Comparison of ENCODE assay signal across 21 cellular contexts in the genomic region with DNA sequence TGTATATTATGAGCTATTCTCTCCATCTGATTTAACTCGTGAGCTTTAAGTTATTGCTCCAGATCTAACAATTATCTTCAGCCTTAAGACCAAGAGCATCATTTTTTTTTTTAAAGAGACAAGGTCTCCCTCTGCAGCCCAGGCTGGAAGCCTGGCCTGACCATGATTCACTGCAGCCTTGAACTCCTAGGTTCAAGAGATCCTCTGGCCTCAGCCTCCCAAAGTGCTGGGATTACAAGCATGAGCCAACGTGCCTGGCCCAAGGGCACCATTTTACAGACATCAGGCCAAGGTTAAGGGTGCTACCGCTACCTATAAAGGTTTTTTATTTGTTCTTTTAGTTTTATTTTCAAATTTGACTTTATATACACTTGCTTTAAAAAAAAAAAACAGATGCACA. TPM values are rescaled to one million over a fixed set of nuclear protein-coding genes. Genes with fewer than 3 reads are reported as not detected.
DNase-seq lines count a peak whose midpoint lies in the region; ATAC-seq and TF ChIP-seq lines count a peak whose summit lies in the region.
"Had no signal": no experiment of that assay in that cellular context is flagged by ENCODE, and none has a peak within 500 bp of the region (broad histone marks: within the 10 kb centered on the region; RNA-seq: fewer than 3 reads in every experiment).

No MANE protein-coding gene starts in this region.

- H3K27me3 Mint-ChIP-seq in CD4-positive, alpha-beta T cell = no peaks in the 10 kb centered on the region
- H3K27me3 Mint-ChIP-seq in T-helper 17 cell = no peaks in the 10 kb centered on the region
- H3K27me3 Mint-ChIP-seq: activated CD4-positive, alpha-beta memory T cell treated with anti-CD3 and anti-CD28 coated beads for 36 hours had no signal

- POLR2A ChIA-PET in CD4-positive, alpha-beta T cell (lab: Charles Lee) = interaction anchor here (0.6 to 1.5 kb wide), 6 partner anchors 10 to 606 kb away, joined by 3 to 4 read pairs (median 4); no protein-coding TSS in a partner anchor

- no peak for TF ChIP-seq CTCF in CD4-positive, alpha-beta T cell (IDR thresholded peaks at IDR 0.05)

- peaks cover 18% of the 10 kb centered on the region for H3K36me3 Mint-ChIP-seq in CD4-positive, alpha-beta T cell (ENCODE audit: low read depth)
- no peaks in the 10 kb centered on the region for H3K36me3 Mint-ChIP-seq in T-helper 17 cell (ENCODE audit: low read depth)
- H3K36me3 Mint-ChIP-seq: neural progenitor cell had no signal

- H3K27me3 ChIP-seq in CD4-positive, alpha-beta T cell (ENCODE audit: control insufficient read depth, insufficient read depth, low read length) = no peaks in the 10 kb centered on the region
- H3K27me3 ChIP-seq: cardiac muscle cell, neural progenitor cell, spleen, vagina had no signal

- ATAC-seq in CD4-positive, alpha-beta T cell (ENCODE audit: poor library complexity) = no peak
- ATAC-seq in T-helper 17 cell = no peak
- no peak for ATAC-seq in HG02870 (IDR thresholded peaks at IDR 0.05; ENCODE audit: unreplicated experiment)
- no peak for ATAC-seq in GM19452 (IDR thresholded peaks at IDR 0.05; ENCODE audit: unreplicated experiment)
- ATAC-seq: left lobe of liver had no signal

- no peak for DNase-seq in CD4-positive, alpha-beta T cell
- DNase-seq in HCEC 1CT = peak; percentile 19
- DNase-seq in T-helper 17 cell = no peak
- peak; percentile 7 for DNase-seq in fibroblast of gingiva (ENCODE audit: low read depth)
- DNase-seq in NCI-H146 treated with DMSO at 0.1 percent for 48 hours (lab: John Stamatoyannopoulos, UW; ENCODE audit: unreplicated experiment) = no peak
- no peak for DNase-seq in central memory CD4-positive, alpha-beta T cell
- DNase-seq: activated CD4-positive, alpha-beta memory T cell treated with anti-CD3 and anti-CD28 coated beads for 36 hours; activated T-cell treated with anti-CD3 and anti-CD28 coated beads, Interleukin-2, amount 50 U/mL, for 48 hours; NCI-H187 treated with DMSO at 0.1 percent for 48 hours; NCI-H446; Right ventricle myocardium superior; spleen; stimulated activated CD8-positive, alpha-beta memory T cell treated with anti-CD3 and anti-CD28 coated beads, Interleukin-4, amount 100 ng/mL, for 48 hours had no signal

- CTCF ChIA-PET in CD4-positive, alpha-beta T cell (lab: Charles Lee) = interaction anchor here (1.3 kb wide), 1 partner anchor 31 kb away, joined by 3 read pairs; no protein-coding TSS in a partner anchor

- H3K27ac Mint-ChIP-seq in CD4-positive, alpha-beta T cell = no peak overlapping the region
- H3K27ac Mint-ChIP-seq in T-helper 17 cell = peak overlapping the region; percentile 14
- H3K27ac Mint-ChIP-seq: activated CD4-positive, alpha-beta memory T cell treated with anti-CD3 and anti-CD28 coated beads for 36 hours; neural progenitor cell had no signal

- H3K9me3 Mint-ChIP-seq in CD4-positive, alpha-beta T cell = no peaks in the 10 kb centered on the region
- H3K9me3 Mint-ChIP-seq: activated CD4-positive, alpha-beta memory T cell treated with anti-CD3 and anti-CD28 coated beads for 36 hours; neural progenitor cell had no signal

- peak overlapping the region; percentile 59 for H3K4me3 Mint-ChIP-seq in CD4-positive, alpha-beta T cell
- no peak overlapping the region for H3K4me3 Mint-ChIP-seq in T-helper 17 cell
- H3K4me3 Mint-ChIP-seq: activated CD4-positive, alpha-beta memory T cell treated with anti-CD3 and anti-CD28 coated beads for 36 hours had no signal

- H3K4me1 Mint-ChIP-seq in CD4-positive, alpha-beta T cell (ENCODE audit: low read depth) = peaks cover 45% of the 10 kb centered on the region
- peaks cover 24% of the 10 kb centered on the region for H3K4me1 Mint-ChIP-seq in T-helper 17 cell

- intact Hi-C loops in CD4-positive, alpha-beta T cell (cut with DNase I, micrococcal nuclease) = loop anchor here (2.0 to 10.0 kb wide), 6 partner anchors 43 to 1113 kb away; a partner anchor contains a TSS

- no peaks in the 10 kb centered on the region for H3K9me3 ChIP-seq in CD4-positive, alpha-beta T cell (ENCODE audit: control insufficient read depth, low read length)
- H3K9me3 ChIP-seq in T-helper 17 cell (ENCODE audit: control insufficient read depth, low read length, poor library complexity, severe bottlenecking) = no peaks in the 10 kb centered on the region
- H3K9me3 ChIP-seq: spleen, vagina had no signal

- no peak overlapping the region for H3K27ac ChIP-seq in CD4-positive, alpha-beta T cell (ENCODE audit: low read depth, low read length)
- H3K27ac ChIP-seq: cardiac muscle cell, epithelial cell of prostate, neural progenitor cell, spleen, vagina had no signal

RNA-seq across cellular contexts. Expression of a gene that starts 2.3 kb away (rescaled TPM):
- total RNA-seq in CD4-positive, alpha-beta T cell = 10 to 100 TPM in 1 of 2 experiments, 1 to 10 TPM in 1; 8.9 to 10.5 TPM
- 10 to 100 TPM; 10.8 to 17.6 TPM for total RNA-seq in T-helper 17 cell

RNA-seq across cellular contexts. Expression of a gene that starts 47.3 kb away (rescaled TPM):
- total RNA-seq in CD4-positive, alpha-beta T cell = 10 to 100 TPM; 17.5 to 18.0 TPM
- total RNA-seq in T-helper 17 cell = 10 to 100 TPM; 47.6 to 50.8 TPM
- total RNA-seq: pulmonary artery endothelial cell had no signal

Comparison
In these comparisons a context has a peak if more than half of its experiments do, and no peak if none do; other contexts are left out.
1. DNase-seq: peak in HCEC 1CT (single experiment) and fibroblast of gingiva (single experiment); none in CD4-positive, alpha-beta T cell (0 of 10), T-helper 17 cell (0 of 3), NCI-H146 treated with DMSO at 0.1 percent for 48 hours (single experiment) and central memory CD4-positive, alpha-beta T cell (single experiment).